ENCODE assay signal across 19 cellular contexts in genomic region chr12:29102739-29103138, GRCh38. TPM values are rescaled to one million over a fixed set of nuclear protein-coding genes. Genes with fewer than 3 reads are reported as not detected.
DNase-seq lines count a peak whose midpoint lies in the region; ATAC-seq and TF ChIP-seq lines count a peak whose summit lies in the region.
"Had no signal": no experiment of that assay in that cellular context is flagged by ENCODE, and none has a peak within 500 bp of the region (broad histone marks: within the 10 kb centered on the region; RNA-seq: fewer than 3 reads in every experiment).

No MANE protein-coding gene starts in this region.

- H3K4me2 ChIP-seq in hepatocyte: no peak overlapping the region
- H3K4me2 ChIP-seq: A549 had no signal

- H2AFZ ChIP-seq in hepatocyte: no peak overlapping the region

- CTCF ChIA-PET in activated CD8-positive, alpha-beta memory T cell treated with anti-CD3 and anti-CD28 coated beads, Interleukin-2, amount 10 ng/mL, durations not matched to agents 7 days and 5 days (lab: Charles Lee): interaction anchor here (0.9 to 1.5 kb wide), 2 partner anchors 13 to 15 kb away, joined by 4 to 5 read pairs; no protein-coding TSS in a partner anchor

- H3K27ac ChIP-seq in hepatocyte: no peak overlapping the region
- H3K27ac ChIP-seq: A549, breast epithelium, dorsolateral prefrontal cortex, right atrium auricular region had no signal

- no peaks in the 10 kb centered on the region for H3K27me3 ChIP-seq in BE2C
- no peaks in the 10 kb centered on the region for H3K27me3 ChIP-seq in hepatocyte
- H3K27me3 ChIP-seq: breast epithelium, dorsolateral prefrontal cortex, right atrium auricular region, transverse colon had no signal

- TF ChIP-seq CTCF in BE2C (IDR thresholded peaks at IDR 0.05; ENCODE audit: low read depth, low read length): no peak
- TF ChIP-seq CTCF in hepatocyte (IDR thresholded peaks at IDR 0.05; ENCODE audit: poor library complexity): no peak

- no peaks in the 10 kb centered on the region for H3K9me2 ChIP-seq in hepatocyte (replicated peaks; ENCODE audit: insufficient read depth)

- H3K4me1 ChIP-seq in BE2C: no peaks in the 10 kb centered on the region
- H3K4me1 ChIP-seq in hepatocyte (ENCODE audit: insufficient read depth): no peaks in the 10 kb centered on the region
- H3K4me1 ChIP-seq: A549, breast epithelium, right atrium auricular region, transverse colon had no signal

- H3K4me3 Mint-ChIP-seq in activated CD8-positive, alpha-beta memory T cell treated with anti-CD3 and anti-CD28 coated beads, Interleukin-2, amount 10 ng/mL, durations not matched to agents 7 days and 5 days: peak overlapping the region; percentile 25
- H3K4me3 Mint-ChIP-seq in activated naive CD8-positive, alpha-beta T cell treated with anti-CD3 and anti-CD28 coated beads for 36 hours: no peak overlapping the region
- H3K4me3 Mint-ChIP-seq in natural killer cell treated with Interleukin-12 subunit alpha and Interleukin-12 subunit beta and Interleukin-15 and Interleukin-18, amount 100 ng/mL, for 72 hours: peak overlapping the region; percentile 74
- H3K4me3 Mint-ChIP-seq: mesothelial cell of epicardium had no signal

- peak overlapping the region; percentile 94 for H3K27ac Mint-ChIP-seq in activated CD8-positive, alpha-beta memory T cell treated with anti-CD3 and anti-CD28 coated beads, Interleukin-2, amount 10 ng/mL, durations not matched to agents 7 days and 5 days
- H3K27ac Mint-ChIP-seq in activated naive CD8-positive, alpha-beta T cell treated with anti-CD3 and anti-CD28 coated beads for 36 hours: peak overlapping the region; percentile 74
- H3K27ac Mint-ChIP-seq in natural killer cell treated with Interleukin-12 subunit alpha and Interleukin-12 subunit beta and Interleukin-15 and Interleukin-18, amount 100 ng/mL, for 72 hours: peak overlapping the region; percentile 83 to 89
- H3K27ac Mint-ChIP-seq: mesothelial cell of epicardium had no signal

- H3K27me3 Mint-ChIP-seq in activated CD8-positive, alpha-beta memory T cell treated with anti-CD3 and anti-CD28 coated beads, Interleukin-2, amount 10 ng/mL, durations not matched to agents 7 days and 5 days: no peaks in the 10 kb centered on the region
- no peaks in the 10 kb centered on the region for H3K27me3 Mint-ChIP-seq in activated naive CD8-positive, alpha-beta T cell treated with anti-CD3 and anti-CD28 coated beads for 36 hours
- H3K27me3 Mint-ChIP-seq in natural killer cell treated with Interleukin-12 subunit alpha and Interleukin-12 subunit beta and Interleukin-15 and Interleukin-18, amount 100 ng/mL, for 72 hours: no peaks in the 10 kb centered on the region

- peaks cover 32% of the 10 kb centered on the region for H3K4me1 Mint-ChIP-seq in activated CD8-positive, alpha-beta memory T cell treated with anti-CD3 and anti-CD28 coated beads, Interleukin-2, amount 10 ng/mL, durations not matched to agents 7 days and 5 days
- peaks cover 33% of the 10 kb centered on the region for H3K4me1 Mint-ChIP-seq in activated naive CD8-positive, alpha-beta T cell treated with anti-CD3 and anti-CD28 coated beads for 36 hours
- peaks cover 32 to 43% of the 10 kb centered on the region in 2 donors for H3K4me1 Mint-ChIP-seq in natural killer cell treated with Interleukin-12 subunit alpha and Interleukin-12 subunit beta and Interleukin-15 and Interleukin-18, amount 100 ng/mL, for 72 hours (ENCODE audit: low read depth in 2 of 2)

- H4K20me1 ChIP-seq in hepatocyte (ENCODE audit: insufficient read depth, poor library complexity, severe bottlenecking): no peaks in the 10 kb centered on the region

- WGBS in hepatocyte (ENCODE audit: low lambda C conversion rate, missing lambda C conversion rate): 37% methylated on average over 2 of the region's 2 CpGs

- no peaks in the 10 kb centered on the region for H3K36me3 ChIP-seq in BE2C
- H3K36me3 ChIP-seq in hepatocyte (replicated peaks; ENCODE audit: insufficient read depth, low read depth): no peaks in the 10 kb centered on the region
- H3K36me3 ChIP-seq: breast epithelium, right atrium auricular region, transverse colon had no signal

- no peak for DNase-seq in activated CD8-positive, alpha-beta memory T cell treated with anti-CD3 and anti-CD28 coated beads, Interleukin-2, amount 10 ng/mL, durations not matched to agents 7 days and 5 days
- DNase-seq in activated CD8-positive, alpha-beta memory T cell treated with anti-CD3 and anti-CD28 coated beads, Interleukin-2, amount 50 U/mL, for 48 hours: no peak
- DNase-seq in NCI-H526 (lab: John Stamatoyannopoulos, UW): peak; percentile 89 to 93
- no peak for DNase-seq in activated naive CD8-positive, alpha-beta T cell treated with anti-CD3 and anti-CD28 coated beads for 36 hours
- DNase-seq in natural killer cell treated with Interleukin-12 subunit alpha and Interleukin-12 subunit beta and Interleukin-15 and Interleukin-18, amount 100 ng/mL, for 72 hours (ENCODE audit: low spot score): no peak
- DNase-seq in BE2C: no peak
- DNase-seq in hepatocyte (ENCODE audit: low spot score): no peak
- DNase-seq: activated CD8-positive, alpha-beta memory T cell treated with anti-CD3 and anti-CD28 coated beads, Interleukin-2, amount 50 U/mL, for 4 hours; dorsolateral prefrontal cortex; NCI-H1694; NCI-H226; transverse colon had no signal

- ATAC-seq in activated CD8-positive, alpha-beta memory T cell treated with anti-CD3 and anti-CD28 coated beads, Interleukin-2, amount 10 ng/mL, durations not matched to agents 7 days and 5 days: no peak
- ATAC-seq in natural killer cell treated with Interleukin-12 subunit alpha and Interleukin-12 subunit beta and Interleukin-15 and Interleukin-18, amount 100 ng/mL, for 72 hours: no peak
- no peak for ATAC-seq in GM19351 (IDR thresholded peaks at IDR 0.05; ENCODE audit: unreplicated experiment)
- ATAC-seq: A549, esophagus mucosa, left lobe of liver had no signal

- peaks cover 11% of the 10 kb centered on the region for H3K9me3 Mint-ChIP-seq in activated CD8-positive, alpha-beta memory T cell treated with anti-CD3 and anti-CD28 coated beads, Interleukin-2, amount 10 ng/mL, durations not matched to agents 7 days and 5 days (ENCODE audit: low read depth)
- peaks cover 23% of the 10 kb centered on the region for H3K9me3 Mint-ChIP-seq in activated naive CD8-positive, alpha-beta T cell treated with anti-CD3 and anti-CD28 coated beads for 36 hours
- H3K9me3 Mint-ChIP-seq in natural killer cell treated with Interleukin-12 subunit alpha and Interleukin-12 subunit beta and Interleukin-15 and Interleukin-18, amount 100 ng/mL, for 72 hours: peaks cover 11% of the 10 kb centered on the region

- peaks cover 32% of the 10 kb centered on the region for H3K36me3 Mint-ChIP-seq in activated CD8-positive, alpha-beta memory T cell treated with anti-CD3 and anti-CD28 coated beads, Interleukin-2, amount 10 ng/mL, durations not matched to agents 7 days and 5 days
- peaks cover 15% of the 10 kb centered on the region for H3K36me3 Mint-ChIP-seq in activated naive CD8-positive, alpha-beta T cell treated with anti-CD3 and anti-CD28 coated beads for 36 hours
- H3K36me3 Mint-ChIP-seq in natural killer cell treated with Interleukin-12 subunit alpha and Interleukin-12 subunit beta and Interleukin-15 and Interleukin-18, amount 100 ng/mL, for 72 hours: peaks cover 12% of the 10 kb centered on the region
- H3K36me3 Mint-ChIP-seq: mesothelial cell of epicardium had no signal

- no peaks in the 10 kb centered on the region for H3K79me2 ChIP-seq in hepatocyte

- H3K4me3 ChIP-seq in BE2C (ENCODE audit: low read depth, low read length) (no peak overlapping the region), hepatocyte (no peak overlapping the region)
- H3K4me3 ChIP-seq: A549, breast epithelium, right atrium auricular region, transverse colon had no signal

- no peaks in the 10 kb centered on the region; the same call in 1 of the 2 replicates for H3K9me3 ChIP-seq in BE2C
- no peaks in the 10 kb centered on the region for H3K9me3 ChIP-seq in hepatocyte (ENCODE audit: low read depth)
- H3K9me3 ChIP-seq: A549, breast epithelium had no signal

RNA-seq across cellular contexts. Expression of gene FAR2, which starts 46.3 kb away (rescaled TPM):
- 10 to 100 TPM; 12.6 to 13.6 TPM for total RNA-seq in activated CD8-positive, alpha-beta memory T cell treated with anti-CD3 and anti-CD28 coated beads, Interleukin-2, amount 10 ng/mL, durations not matched to agents 7 days and 5 days
- 1 to 10 TPM; 7.0 to 7.6 TPM for total RNA-seq in activated naive CD8-positive, alpha-beta T cell treated with anti-CD3 and anti-CD28 coated beads for 36 hours
- 10 to 100 TPM; 13.5 to 38.4 TPM for total RNA-seq in natural killer cell treated with Interleukin-12 subunit alpha and Interleukin-12 subunit beta and Interleukin-15 and Interleukin-18, amount 100 ng/mL, for 72 hours
- 116 TPM for polyA plus RNA-seq in BE2C (2012; ENCODE audit: insufficient read depth, insufficient read length, low read depth)
- 4.4 and 5.2 TPM in 2 replicates for total RNA-seq in hepatocyte
- polyA plus RNA-seq in hepatocyte: 2.4 and 2.7 TPM in 2 replicates

Comparison
In these comparisons a context has a peak if more than half of its experiments do, and no peak if none do; other contexts are left out.
1. DNase-seq: peak in NCI-H526 (2 of 2); none in activated CD8-positive, alpha-beta memory T cell treated with anti-CD3 and anti-CD28 coated beads, Interleukin-2, amount 10 ng/mL, durations not matched to agents 7 days and 5 days (single experiment), activated CD8-positive, alpha-beta memory T cell treated with anti-CD3 and anti-CD28 coated beads, Interleukin-2, amount 50 U/mL, for 48 hours (single experiment), activated naive CD8-positive, alpha-beta T cell treated with anti-CD3 and anti-CD28 coated beads for 36 hours (single experiment), natural killer cell treated with Interleukin-12 subunit alpha and Interleukin-12 subunit beta and Interleukin-15 and Interleukin-18, amount 100 ng/mL, for 72 hours (single experiment), BE2C (single experiment) and hepatocyte (single experiment).
2. Peak in every context shown above with its lines, with median percentiles within 50 percentile points of each other: H3K27ac Mint-ChIP-seq.